In genomic region chr2:223459328-223459939, GRCh38 we compare ENCODE assay signal across 11 cellular contexts.
A peak's percentile ranks its signal among the peaks of the same experiment; 100 is the strongest.
DNase-seq lines count a peak whose midpoint lies in the region; ATAC-seq and TF ChIP-seq lines count a peak whose summit lies in the region.
"Had no signal": no experiment of that assay in that cellular context is flagged by ENCODE, and none has a peak within 500 bp of the region (broad histone marks: within the 10 kb centered on the region; RNA-seq: fewer than 3 reads in every experiment).

No MANE protein-coding gene starts in this region.

- TF ChIP-seq CTCF in AG09309 (IDR thresholded peaks at IDR 0.05; ENCODE audit: control insufficient read depth, insufficient read depth, low read depth, low read length, missing control alignments) = peak; percentile 34
- peak; percentile 67 for TF ChIP-seq CTCF in H9 (conservative IDR thresholded peaks at IDR 0.05)
- TF ChIP-seq CTCF in PC-3 (conservative IDR thresholded peaks at IDR 0.05; ENCODE audit: low read depth, low read length) = peak; percentile 66
- peak; percentile 35 for TF ChIP-seq CTCF in fibroblast of the aortic adventitia (IDR thresholded peaks at IDR 0.05; ENCODE audit: insufficient read depth, low read length)

- H3K9me2 ChIP-seq in PC-3 (replicated peaks; ENCODE audit: low read length) = no peaks in the 10 kb centered on the region

- CTCF ChIA-PET in PC-3 (lab: Charles Lee) = interaction anchor here (0.5 to 0.6 kb wide), 3 partner anchors 108 to 349 kb away, joined by 6 to 12 read pairs (median 8); no protein-coding TSS in a partner anchor

- H3K27ac ChIP-seq in H9 (ENCODE audit: insufficient read length, low read depth, low read length) (no peak overlapping the region), PC-3 (ENCODE audit: low read length) (no peak overlapping the region)
- H3K27ac ChIP-seq: neutrophil had no signal

- H3K79me2 ChIP-seq in H9 (ENCODE audit: insufficient read depth, low read length) (no peaks in the 10 kb centered on the region), PC-3 (ENCODE audit: low read length) (no peaks in the 10 kb centered on the region)

- POLR2A ChIA-PET in PC-3 (lab: Charles Lee; ENCODE audit: unreplicated experiment) = no interaction called here

- BruUV-seq in PC-3 (replicated peaks; lab: Mats Ljungman, UMichigan) = no TSS peak

- H3K27me3 ChIP-seq in H9 (ENCODE audit: insufficient read depth, low read length) (no peaks in the 10 kb centered on the region), PC-3 (ENCODE audit: low read length) (no peaks in the 10 kb centered on the region)
- H3K27me3 ChIP-seq: neutrophil had no signal

- H2BK12ac ChIP-seq in H9 (ENCODE audit: insufficient read length, low read depth, low read length) = no peak overlapping the region

- H3K79me1 ChIP-seq in H9 (ENCODE audit: insufficient read depth, low read depth, low read length, poor library complexity, severe bottlenecking) = no peaks in the 10 kb centered on the region

- no peaks in the 10 kb centered on the region for H3K23me2 ChIP-seq in H9 (ENCODE audit: insufficient read length, low read depth, low read length, poor library complexity, severe bottlenecking)

- H4K20me1 ChIP-seq in H9 (ENCODE audit: control insufficient read depth, insufficient read depth, insufficient read length) (no peaks in the 10 kb centered on the region), PC-3 (ENCODE audit: low read length) (no peaks in the 10 kb centered on the region)

- no peak overlapping the region for H2BK5ac ChIP-seq in H9 (ENCODE audit: insufficient read length, low read length)

- no peak overlapping the region for H3K27ac Mint-ChIP-seq in H9
- H3K27ac Mint-ChIP-seq: activated naive CD8-positive, alpha-beta T cell treated with anti-CD3 and anti-CD28 coated beads, Interleukin-2, amount 10 ng/mL, durations not matched to agents 7 days and 5 days had no signal

- peaks cover 32% of the 10 kb centered on the region for H3K27me3 Mint-ChIP-seq in H9 (ENCODE audit: low read depth)
- H3K27me3 Mint-ChIP-seq: activated naive CD8-positive, alpha-beta T cell treated with anti-CD3 and anti-CD28 coated beads, Interleukin-2, amount 10 ng/mL, durations not matched to agents 7 days and 5 days had no signal

- no peak overlapping the region for H4K8ac ChIP-seq in H9 (replicated peaks; ENCODE audit: insufficient read length, low read depth, low read length)

- H3K4me3 ChIP-seq in AG09309 (ENCODE audit: control insufficient read depth, low read depth, low read length) = no peak overlapping the region
- H3K4me3 ChIP-seq in PC-3 (ENCODE audit: low read length) = no peak overlapping the region
- no peak overlapping the region for H3K4me3 ChIP-seq in fibroblast of the aortic adventitia (ENCODE audit: low read depth, low read length)

- H3K36me3 Mint-ChIP-seq in H9 (ENCODE audit: insufficient read depth in 1 of 3, low read depth in 3 of 3) = peaks cover 0 to 8% (median 5%) of the 10 kb centered on the region in 3 experiments; a peak in 4 of 7 replicates
- H3K36me3 Mint-ChIP-seq: activated naive CD8-positive, alpha-beta T cell treated with anti-CD3 and anti-CD28 coated beads, Interleukin-2, amount 10 ng/mL, durations not matched to agents 7 days and 5 days had no signal

- no peak overlapping the region for H2BK20ac ChIP-seq in H9 (ENCODE audit: low read depth, low read length, poor library complexity, severe bottlenecking)

- no peaks in the 10 kb centered on the region for H3F3A ChIP-seq in PC-3 (ENCODE audit: low read length, unreplicated experiment)

- H3K4me1 ChIP-seq in H9 (ENCODE audit: insufficient read depth, low read length) (no peaks in the 10 kb centered on the region), PC-3 (ENCODE audit: insufficient read depth, low read length) (peaks cover 27% of the 10 kb centered on the region)

- intact Hi-C loops in PC-3 (cut with micrococcal nuclease) = loop anchor here (1.0 to 5.0 kb wide), 2 partner anchors 143 to 338 kb away; partner anchors contain the start of gene SCG2

- H2AK5ac ChIP-seq in H9 (ENCODE audit: insufficient read length, low read length) = no peak overlapping the region

- no peaks in the 10 kb centered on the region for H3K9me3 ChIP-seq in H9 (ENCODE audit: control insufficient read depth, low read depth, low read length)
- no peaks in the 10 kb centered on the region for H3K9me3 ChIP-seq in PC-3 (ENCODE audit: low read length)
- H3K9me3 ChIP-seq: neutrophil had no signal

- H3K18ac ChIP-seq in H9 (ENCODE audit: insufficient read length, low read depth, low read length) = no peak overlapping the region

- H2BK15ac ChIP-seq in H9 (ENCODE audit: low read depth, low read length) = no peak overlapping the region

- H3K56ac ChIP-seq in H9 (ENCODE audit: insufficient read length, low read depth, low read length) = no peak overlapping the region

- no CpG with 5 or more reads among the region's 4 CpGs for WGBS in H9 (ENCODE audit: extremely low coverage, insufficient read length, low lambda C conversion rate)

- ATAC-seq in PC-3 (no peak), HG03025 (IDR thresholded peaks at IDR 0.05; ENCODE audit: low FRiP score, unreplicated experiment) (no peak), HG03439 (IDR thresholded peaks at IDR 0.05; ENCODE audit: unreplicated experiment) (no peak)

- no peak overlapping the region for H3K4me3 Mint-ChIP-seq in H9
- H3K4me3 Mint-ChIP-seq: activated naive CD8-positive, alpha-beta T cell treated with anti-CD3 and anti-CD28 coated beads, Interleukin-2, amount 10 ng/mL, durations not matched to agents 7 days and 5 days had no signal

- no peaks in the 10 kb centered on the region for H3K36me3 ChIP-seq in PC-3 (ENCODE audit: low read depth, low read length)
- H3K36me3 ChIP-seq: neutrophil had no signal

- H3K4me1 Mint-ChIP-seq in H9 = no peaks in the 10 kb centered on the region
- H3K4me1 Mint-ChIP-seq: activated naive CD8-positive, alpha-beta T cell treated with anti-CD3 and anti-CD28 coated beads, Interleukin-2, amount 10 ng/mL, durations not matched to agents 7 days and 5 days had no signal

- DNase-seq in AG09309 (ENCODE audit: low read depth) = no peak
- DNase-seq in H9 = no peak
- DNase-seq in PC-3 = peak; percentile 62
- DNase-seq in fibroblast of the aortic adventitia (ENCODE audit: low read depth) = peak; percentile 57
- no peak for DNase-seq in HuH-7 (ENCODE audit: low spot score)
- no peak for DNase-seq in SKM-1 (lab: John Stamatoyannopoulos, UW; ENCODE audit: unreplicated experiment)
- DNase-seq: activated naive CD8-positive, alpha-beta T cell treated with anti-CD3 and anti-CD28 coated beads, Interleukin-2, amount 10 ng/mL, durations not matched to agents 7 days and 5 days; KG1 had no signal

- no peak overlapping the region for H3T11ph ChIP-seq in H9 (ENCODE audit: low read length)

- H3K23ac ChIP-seq in H9 (ENCODE audit: insufficient read length, low read depth, low read length) = no peak overlapping the region

- H4K91ac ChIP-seq in H9 (ENCODE audit: insufficient read length, low read depth, low read length) = no peak overlapping the region

- H4K5ac ChIP-seq in H9 (ENCODE audit: insufficient read length, low read depth, low read length) = no peak overlapping the region

- H3K4me2 ChIP-seq in H9 (ENCODE audit: insufficient read depth, insufficient read length, low read length) (no peak overlapping the region), PC-3 (ENCODE audit: low read length) (no peak overlapping the region)

- H2AFZ ChIP-seq in H9 (ENCODE audit: low read length) = no peak overlapping the region
- H2AFZ ChIP-seq in PC-3 (ENCODE audit: low read length) = no peak overlapping the region

- no peak overlapping the region for H2BK120ac ChIP-seq in H9 (ENCODE audit: low read depth, low read length, poor library complexity, severe bottlenecking)

- H3K14ac ChIP-seq in H9 (ENCODE audit: insufficient read depth, low read length) = no peak overlapping the region

- H3K9ac ChIP-seq in H9 (ENCODE audit: extremely low read depth, insufficient read length, low read length) (no peak overlapping the region), PC-3 (ENCODE audit: low read length) (no peak overlapping the region)

- H3K9me3 Mint-ChIP-seq in H9 = peaks cover 5 to 20% of the 10 kb centered on the region in 2 experiments

- H3K4ac ChIP-seq in H9 (ENCODE audit: low read depth, low read length) = no peak overlapping the region

Comparison
In these comparisons a context has a peak if more than half of its experiments do, and no peak if none do; other contexts are left out.
1. DNase-seq: peak in PC-3 (single experiment) and fibroblast of the aortic adventitia (single experiment); none in AG09309 (single experiment), H9 (single experiment), HuH-7 (single experiment) and SKM-1 (single experiment).
2. Peak in every context shown above with its lines, with median percentiles within 50 percentile points of each other: CTCF ChIP-seq.